Comparison of ENCODE assay signal across 9 cellular contexts in the genomic region with DNA sequence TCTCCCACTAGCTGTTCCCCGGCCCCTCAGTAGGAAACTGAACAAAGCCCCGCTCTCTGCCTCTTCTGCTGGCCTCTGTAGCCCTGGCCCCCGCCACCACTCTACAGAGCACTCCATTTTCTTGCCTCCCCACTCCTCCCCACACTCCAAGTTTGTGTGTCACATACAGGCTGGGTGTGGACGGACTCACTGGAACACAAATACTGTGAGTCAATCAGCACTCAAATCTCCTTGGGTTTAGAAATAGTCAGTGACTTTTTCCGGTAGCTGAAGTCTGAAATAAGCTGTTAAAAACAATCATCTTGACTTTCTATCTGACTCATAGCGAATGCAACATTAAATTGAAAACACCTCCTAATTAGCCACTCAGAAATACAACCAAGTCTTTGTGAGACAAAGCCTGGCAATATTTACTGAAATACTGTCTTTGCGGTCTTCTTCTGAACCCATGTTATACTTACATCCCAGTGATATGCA.
DNase-seq lines count a peak whose midpoint lies in the region; ATAC-seq and TF ChIP-seq lines count a peak whose summit lies in the region.
"Had no signal": no experiment of that assay in that cellular context is flagged by ENCODE, and none has a peak within 500 bp of the region (broad histone marks: within the 10 kb centered on the region; RNA-seq: fewer than 3 reads in every experiment).

No MANE protein-coding gene starts in this region.

- H3K9me3 ChIP-seq in osteoblast (ENCODE audit: low read depth, low read length), result no peaks in the 10 kb centered on the region

- H2AFZ ChIP-seq in osteoblast (ENCODE audit: low read length), result no peak overlapping the region

- peaks cover 29% of the 10 kb centered on the region for H3K79me2 ChIP-seq in osteoblast (ENCODE audit: insufficient read depth, low read length)

- peaks cover 50% of the 10 kb centered on the region for H3K4me1 ChIP-seq in osteoblast (ENCODE audit: insufficient read depth, low read length)

- TF ChIP-seq CTCF in osteoblast (IDR thresholded peaks at IDR 0.05; ENCODE audit: extremely low read depth, low read depth, low read length), result no peak

- no peaks in the 10 kb centered on the region for H3K27me3 ChIP-seq in osteoblast (ENCODE audit: insufficient read depth, low read length)

- H3K27ac ChIP-seq in osteoblast (ENCODE audit: low read depth, low read length), result peak overlapping the region; percentile 99

- H3K4me2 ChIP-seq in osteoblast (ENCODE audit: insufficient read depth, low read length), result peak overlapping the region; percentile 53

- TF ChIP-seq POLR2A in erythroblast (IDR thresholded peaks at IDR 0.05; ENCODE audit: low read length), result no peak

- H3K36me3 ChIP-seq in osteoblast (ENCODE audit: insufficient read depth, low read length), result no peaks in the 10 kb centered on the region

- no peak overlapping the region for H3K4me3 ChIP-seq in osteoblast (ENCODE audit: insufficient read depth, low read length)

- no peak for ATAC-seq in HG03025 (IDR thresholded peaks at IDR 0.05; ENCODE audit: low FRiP score, unreplicated experiment)

- DNase-seq in GM03348 (ENCODE audit: low spot score), result peak; percentile 63
- peak; percentile 46 for DNase-seq in MV-4-11 (lab: John Stamatoyannopoulos, UW)
- DNase-seq in erythroblast (lab: John Stamatoyannopoulos, UW), result peak; percentile 30 to 33
- DNase-seq in osteoblast (ENCODE audit: insufficient read length, low spot score, missing footprints), result peak; percentile 93
- no peak for DNase-seq in SW 1271 (lab: John Stamatoyannopoulos, UW)
- DNase-seq in NCI-H1048 (lab: John Stamatoyannopoulos, UW), result no peak
- no peak for DNase-seq in T1000 (lab: John Stamatoyannopoulos, UW)
- DNase-seq: NCI-H446 treated with DMSO at 0.1 percent for 48 hours had no signal

- H4K20me1 ChIP-seq in osteoblast (ENCODE audit: insufficient read depth, low read length), result no peaks in the 10 kb centered on the region

Comparison
In these comparisons a context has a peak if more than half of its experiments do, and no peak if none do; other contexts are left out.
1. DNase-seq: peak in GM03348 (single experiment), MV-4-11 (single experiment), erythroblast (2 of 2) and osteoblast (single experiment); none in SW 1271 (0 of 2), NCI-H1048 (single experiment) and T1000 (single experiment).